In genomic region chr2:232349546-232349945, GRCh38 we compare ENCODE assay signal across 16 cellular contexts. TPM values are rescaled to one million over a fixed set of nuclear protein-coding genes. Genes with fewer than 3 reads are reported as not detected.
"Had no signal": no experiment of that assay in that cellular context is flagged by ENCODE, and none has a peak within 500 bp of the region (broad histone marks: within the 10 kb centered on the region; RNA-seq: fewer than 3 reads in every experiment).

No MANE protein-coding gene starts in this region.

- H3K9me3 ChIP-seq: upper lobe of left lung had no signal

- H3K27ac Mint-ChIP-seq: activated CD4-positive, alpha-beta T cell treated with anti-CD3 and anti-CD28 coated beads, Interleukin-2, amount 10 ng/mL, durations not matched to agents 24 days and 14 days; brain; T-cell had no signal

- H3K27ac ChIP-seq: gastroesophageal sphincter, upper lobe of left lung had no signal

- H3K4me1 Mint-ChIP-seq: brain had no signal

- H3K36me3 Mint-ChIP-seq: brain, T-cell had no signal

- H3K27me3 Mint-ChIP-seq: brain had no signal

- DNase-seq: activated CD4-positive, alpha-beta T cell treated with anti-CD3 and anti-CD28 coated beads, Interleukin-2, amount 10 ng/mL, durations not matched to agents 24 days and 14 days; cerebellar nuclear complex; dermis blood vessel endothelial cell; midbrain; stimulated activated CD4-positive, alpha-beta T cell treated with anti-CD3 and anti-CD28 coated beads, Interleukin-12 subunit alpha, Interleukin-12 subunit beta, amount 100 ng/mL, for 4 hours; stimulated activated naive CD4-positive, alpha-beta T cell; substantia nigra; T-cell; T1000 had no signal

- H3K4me3 Mint-ChIP-seq: activated CD4-positive, alpha-beta T cell treated with anti-CD3 and anti-CD28 coated beads, Interleukin-2, amount 10 ng/mL, durations not matched to agents 24 days and 14 days; brain had no signal

- H3K36me3 ChIP-seq: gastroesophageal sphincter, upper lobe of left lung had no signal

- H3K4me3 ChIP-seq: gastroesophageal sphincter, upper lobe of left lung had no signal

- H3K9me3 Mint-ChIP-seq: activated CD4-positive, alpha-beta T cell treated with anti-CD3 and anti-CD28 coated beads, Interleukin-2, amount 10 ng/mL, durations not matched to agents 24 days and 14 days; T-cell had no signal

- ATAC-seq: gastroesophageal sphincter had no signal

RNA-seq across cellular contexts. Expression of gene ALPP, which starts 29.0 kb away (rescaled TPM):
- total RNA-seq: activated CD4-positive, alpha-beta T cell treated with anti-CD3 and anti-CD28 coated beads, Interleukin-2, amount 10 ng/mL, durations not matched to agents 24 days and 14 days; activated CD8-positive, alpha-beta memory T cell treated with anti-CD3 and anti-CD28 coated beads for 36 hours; dermis blood vessel endothelial cell; epithelial cell of proximal tubule; gastroesophageal sphincter; lower leg skin had no signal
- polyA plus RNA-seq: keratinocyte had no signal

RNA-seq across cellular contexts. Expression of gene ALPG, which starts 57.1 kb away (rescaled TPM):
- total RNA-seq: activated CD4-positive, alpha-beta T cell treated with anti-CD3 and anti-CD28 coated beads, Interleukin-2, amount 10 ng/mL, durations not matched to agents 24 days and 14 days; activated CD8-positive, alpha-beta memory T cell treated with anti-CD3 and anti-CD28 coated beads for 36 hours; dermis blood vessel endothelial cell; epithelial cell of proximal tubule; gastroesophageal sphincter; lower leg skin had no signal
- polyA plus RNA-seq: keratinocyte had no signal
